8 cellular contexts compared by ENCODE assay signal in genomic region chr6:111002350-111002749, GRCh38.
"Had no signal": no experiment of that assay in that cellular context is flagged by ENCODE, and none has a peak within 500 bp of the region (broad histone marks: within the 10 kb centered on the region; RNA-seq: fewer than 3 reads in every experiment).

No MANE protein-coding gene starts in this region.

- DNase-seq: H9, HCEC 1CT, HFFc6, KG1 had no signal

- H3K27ac ChIP-seq: HL-60 had no signal

- ATAC-seq: GM23338 had no signal

- H3K4me2 ChIP-seq: GM23338 had no signal

- H3K4me3 ChIP-seq: GM23338 had no signal

- FAIRE-seq: H1, H54 had no signal

- H2AFZ ChIP-seq: GM23338 had no signal
